In genomic region chr3:152089528-152089927, GRCh38 we compare ENCODE assay signal across 18 cellular contexts.
A peak's percentile ranks its signal among the peaks of the same experiment; 100 is the strongest.
DNase-seq lines count a peak whose midpoint lies in the region; ATAC-seq, FAIRE-seq and TF ChIP-seq lines count a peak whose summit lies in the region.
"Had no signal": no experiment of that assay in that cellular context is flagged by ENCODE, and none has a peak within 500 bp of the region (broad histone marks: within the 10 kb centered on the region; RNA-seq: fewer than 3 reads in every experiment).

No MANE protein-coding gene starts in this region.

- no peak for FAIRE-seq in A549 (lab: Jason Lieb, UNC)
- FAIRE-seq in GM18507 (lab: Jason Lieb, UNC): peak; percentile 9
- FAIRE-seq: A204.1, D721Med, GM12891 had no signal

- H3F3A ChIP-seq in neural cell (ENCODE audit: insufficient read depth, low read length, poor library complexity, severe bottlenecking): no peaks in the 10 kb centered on the region

- CTCF ChIA-PET in A549 (lab: Yijun Ruan, JAX): no interaction called here
- CTCF ChIA-PET in IMR-90 (lab: Yijun Ruan, JAX): no interaction called here

- H4K20me1 ChIP-seq in IMR-90 (ENCODE audit: insufficient read depth, low read length) (no peaks in the 10 kb centered on the region), neural cell (ENCODE audit: insufficient read depth) (no peaks in the 10 kb centered on the region)
- H4K20me1 ChIP-seq: BLaER1 treated with 17β-estradiol and CSF1 and Interleukin-3, amounts not matched to agents 10 nM and 100 nM had no signal

- H4K8ac ChIP-seq in IMR-90 (ENCODE audit: low read depth in 2 of 2, low read length in 2 of 2): no peak overlapping the region

- H3K4me1 ChIP-seq in A549: no peaks in the 10 kb centered on the region
- H3K4me1 ChIP-seq in IMR-90 (ENCODE audit: control insufficient read depth, insufficient read depth, low read length): no peaks in the 10 kb centered on the region
- H3K4me1 ChIP-seq: BLaER1 treated with 17β-estradiol and CSF1 and Interleukin-3, amounts not matched to agents 10 nM and 100 nM had no signal

- ATAC-seq in A549 (no peak), IMR-90 (ENCODE audit: low read depth) (no peak)
- ATAC-seq: CD8-positive, alpha-beta T cell had no signal

- no peaks in the 10 kb centered on the region for H3K36me3 ChIP-seq in IMR-90 (ENCODE audit: control insufficient read depth, insufficient read depth, low read length)
- no peaks in the 10 kb centered on the region for H3K36me3 ChIP-seq in neural cell (ENCODE audit: insufficient read depth, low read length)
- H3K36me3 ChIP-seq: BLaER1 treated with 17β-estradiol and CSF1 and Interleukin-3, amounts not matched to agents 10 nM and 100 nM had no signal

- H3K18ac ChIP-seq in IMR-90 (ENCODE audit: low read depth, low read length): no peak overlapping the region

- no peaks in the 10 kb centered on the region for H3K79me2 ChIP-seq in neural cell (replicated peaks; ENCODE audit: insufficient read depth, low read length)

- H3K27ac ChIP-seq in A549 (no peak overlapping the region), IMR-90 (ENCODE audit: insufficient read depth, low read length) (no peak overlapping the region), neural cell (ENCODE audit: low read length) (peak overlapping the region; percentile 15)
- H3K27ac ChIP-seq: BLaER1 treated with 17β-estradiol and CSF1 and Interleukin-3, amounts not matched to agents 10 nM and 100 nM; C4-2B had no signal

- in situ Hi-C loops in IMR-90 (cut with MboI; ENCODE audit: low sequenced_read_pairs): no loop called here

- no peaks in the 10 kb centered on the region for H3K9me3 ChIP-seq in A549
- no peaks in the 10 kb centered on the region for H3K9me3 ChIP-seq in IMR-90 (ENCODE audit: control insufficient read depth, insufficient read depth, low read length)
- no peaks in the 10 kb centered on the region for H3K9me3 ChIP-seq in neural cell (ENCODE audit: low read length)
- H3K9me3 ChIP-seq: BLaER1 treated with 17β-estradiol and CSF1 and Interleukin-3, amounts not matched to agents 10 nM and 100 nM had no signal

- H4K91ac ChIP-seq in IMR-90 (ENCODE audit: insufficient read depth, low read depth, low read length): no peak overlapping the region

- BruUV-seq in IMR-90 (replicated peaks; lab: Mats Ljungman, UMichigan): no TSS peak

- no peaks in the 10 kb centered on the region for H3K9me2 ChIP-seq in neural cell (ENCODE audit: insufficient read depth, low read length)

- dilution Hi-C loops in IMR-90 (cut with HindIII; ENCODE audit: low sequenced_read_pairs, unreplicated experiment): no loop called here

- no peak overlapping the region for H2BK20ac ChIP-seq in IMR-90 (ENCODE audit: low read depth, low read length)

- H3K9me1 ChIP-seq in IMR-90 (ENCODE audit: insufficient read depth, low read length): no peaks in the 10 kb centered on the region

- POLR2A ChIA-PET in A549 (lab: Yijun Ruan, JAX): no interaction called here
- POLR2A ChIA-PET in IMR-90 (lab: Charles Lee; ENCODE audit: unreplicated experiment): no interaction called here

- H3K9ac ChIP-seq in IMR-90 (ENCODE audit: low read depth, low read length) (no peak overlapping the region), neural cell (ENCODE audit: low read length) (no peak overlapping the region)
- H3K9ac ChIP-seq: BLaER1 treated with 17β-estradiol and CSF1 and Interleukin-3, amounts not matched to agents 10 nM and 100 nM had no signal

- TF ChIP-seq EP300 in A549 (IDR thresholded peaks at IDR 0.05) (no peak), neural cell (conservative IDR thresholded peaks at IDR 0.05; ENCODE audit: poor library complexity, severe bottlenecking) (peak; percentile 64)

- no peak overlapping the region for H3K23ac ChIP-seq in IMR-90 (ENCODE audit: low read depth, low read length)

- H3K4me2 ChIP-seq in A549 (no peak overlapping the region), IMR-90 (ENCODE audit: low read depth, low read length) (no peak overlapping the region), neural cell (ENCODE audit: low read length) (peak overlapping the region; percentile 12)
- H3K4me2 ChIP-seq: BLaER1 treated with 17β-estradiol and CSF1 and Interleukin-3, amounts not matched to agents 10 nM and 100 nM had no signal

- no peak overlapping the region for H2BK15ac ChIP-seq in IMR-90 (ENCODE audit: low read depth, low read length)

- DNase-seq in A549 (ENCODE audit: low read depth in 1 of 2, low spot score in 1 of 2): no peak
- DNase-seq in GM18507 (ENCODE audit: extremely low spot score, insufficient read length, low read depth): no peak
- no peak for DNase-seq in IMR-90
- DNase-seq in midbrain (lab: John Stamatoyannopoulos, UW): no peak
- DNase-seq in NOMO-1 treated with DMSO at 0.1 percent for 48 hours (lab: John Stamatoyannopoulos, UW; ENCODE audit: unreplicated experiment): no peak
- DNase-seq in D341Med (ENCODE audit: low spot score): no peak
- DNase-seq: 8988T; AML-193; CD4-positive, alpha-beta T cell; CD8-positive, alpha-beta T cell; DMS79 treated with DMSO at 0.1 percent for 48 hours; GF-D8 had no signal

- no peak for TF ChIP-seq RAD21 in A549 (conservative IDR thresholded peaks at IDR 0.05 in 1 of 2, IDR thresholded peaks at IDR 0.05 in 1 of 2)
- no peak for TF ChIP-seq RAD21 in IMR-90 (IDR thresholded peaks at IDR 0.05; ENCODE audit: low read length)
- no peak for TF ChIP-seq RAD21 in neural cell (conservative IDR thresholded peaks at IDR 0.05)

- no peaks in the 10 kb centered on the region for H3K79me1 ChIP-seq in IMR-90 (ENCODE audit: low read depth in 1 of 2, low read length in 2 of 2)

- H3K4me3 ChIP-seq in A549: no peak overlapping the region
- no peak overlapping the region for H3K4me3 ChIP-seq in IMR-90 (ENCODE audit: insufficient read depth, low read depth, low read length)
- no peak overlapping the region for H3K4me3 ChIP-seq in neural cell (ENCODE audit: low read length)
- H3K4me3 ChIP-seq: BLaER1 treated with 17β-estradiol and CSF1 and Interleukin-3, amounts not matched to agents 10 nM and 100 nM had no signal

- no peak overlapping the region for H2BK120ac ChIP-seq in IMR-90 (ENCODE audit: low read depth, low read length)

- H3K14ac ChIP-seq in IMR-90 (replicated peaks; ENCODE audit: low read depth, low read length): no peak overlapping the region

- no peak overlapping the region for H3K56ac ChIP-seq in IMR-90 (ENCODE audit: extremely low read depth, insufficient read depth, low read length)

- H2AFZ ChIP-seq in IMR-90 (replicated peaks; ENCODE audit: low read length, poor library complexity) (no peak overlapping the region), neural cell (ENCODE audit: low read depth, low read length) (no peak overlapping the region)

- H2AK5ac ChIP-seq in IMR-90 (ENCODE audit: low read depth, low read length): no peak overlapping the region

- H3K4ac ChIP-seq in IMR-90 (ENCODE audit: low read depth, low read length): no peak overlapping the region

- H4K5ac ChIP-seq in IMR-90 (ENCODE audit: low read depth, low read length): no peak overlapping the region

- TF ChIP-seq CTCF in A549 (IDR thresholded peaks at IDR 0.05): no peak
- no peak for TF ChIP-seq CTCF in IMR-90 (conservative IDR thresholded peaks at IDR 0.05; ENCODE audit: low read depth, low read length)
- TF ChIP-seq CTCF in neural cell (IDR thresholded peaks at IDR 0.05; ENCODE audit: poor library complexity, severe bottlenecking): no peak

- H3K27me3 ChIP-seq in IMR-90 (ENCODE audit: control insufficient read depth, insufficient read depth, low read length) (no peaks in the 10 kb centered on the region), neural cell (ENCODE audit: insufficient read depth, low read depth, low read length) (no peaks in the 10 kb centered on the region)
- H3K27me3 ChIP-seq: BLaER1 treated with 17β-estradiol and CSF1 and Interleukin-3, amounts not matched to agents 10 nM and 100 nM had no signal

- no peak overlapping the region for H2BK5ac ChIP-seq in IMR-90 (ENCODE audit: low read depth, low read length, poor library complexity, severe bottlenecking)

- intact Hi-C loops in IMR-90 (cut with micrococcal nuclease): no loop called here

- H2AK9ac ChIP-seq in IMR-90 (replicated peaks; ENCODE audit: low read depth, low read length, poor library complexity): no peak overlapping the region

- TF ChIP-seq POLR2A in A549 (IDR thresholded peaks at IDR 0.05; ENCODE audit: low read length): no peak
- no peak for TF ChIP-seq POLR2A in IMR-90 (IDR thresholded peaks at IDR 0.05; ENCODE audit: low read depth, low read length)

TF ChIP-seq in A549, 52 proteins besides CTCF, POLR2A, EP300 and RAD21:
- TF ChIP-seq MAFK (IDR thresholded peaks at IDR 0.05; ENCODE audit: partially characterized antibody): peak; percentile 61
- TF ChIP-seq RARB (CRISPR knock-in tag; IDR thresholded peaks at IDR 0.05): no peak

TF ChIP-seq in IMR-90, 13 proteins besides CTCF, POLR2A, EP300 and RAD21 (continues in another document):
- TF ChIP-seq ELK1 (IDR thresholded peaks at IDR 0.05; ENCODE audit: borderline replicate concordance, low read depth, low read length) (no peak), CEBPB (IDR thresholded peaks at IDR 0.05; ENCODE audit: low read depth, low read length) (no peak), MAFK (IDR thresholded peaks at IDR 0.05; ENCODE audit: low read depth, low read length) (peak; percentile 55; the same call in 1 of the 2 replicates)

TF ChIP-seq in neural cell, 6 proteins besides CTCF, POLR2A, EP300 and RAD21 (continues in another document):
- TF ChIP-seq EZH2 (IDR thresholded peaks at IDR 0.05; ENCODE audit: borderline replicate concordance, insufficient read depth, low read length, poor library complexity, severe bottlenecking) (no peak), REST (IDR thresholded peaks at IDR 0.05; ENCODE audit: borderline replicate concordance) (no peak)
